ENCODE assay signal across 27 cellular contexts in genomic region chr14:32396874-32397273, GRCh38.
"Had no signal": no experiment of that assay in that cellular context is flagged by ENCODE, and none has a peak within 500 bp of the region (broad histone marks: within the 10 kb centered on the region; RNA-seq: fewer than 3 reads in every experiment).

No MANE protein-coding gene starts in this region.

- H3K36me3 ChIP-seq: esophagus squamous epithelium, lower lobe of right lung, neural progenitor cell, right lobe of liver, stomach, tibial artery had no signal

- H3K9me3 Mint-ChIP-seq: memory B cell, naive B cell, neural progenitor cell, type B pancreatic cell had no signal

- H3K9me3 ChIP-seq: esophagus squamous epithelium, lower lobe of right lung, mucosa of descending colon, right lobe of liver, stomach, testis, tibial artery had no signal

- H3K27me3 ChIP-seq: esophagus squamous epithelium, neural progenitor cell, right lobe of liver, stomach, testis, tibial artery had no signal

- H3K27ac Mint-ChIP-seq: immature natural killer cell, memory B cell, naive B cell, nephron, neural progenitor cell, type B pancreatic cell had no signal

- H3K27ac ChIP-seq: lower lobe of right lung, neural progenitor cell, psoas muscle, right lobe of liver, stomach, testis, tibial artery had no signal

- ATAC-seq: left ventricle myocardium superior, lower lobe of right lung, mucosa of descending colon, psoas muscle, right lobe of liver had no signal

- H3K36me3 Mint-ChIP-seq: immature natural killer cell, memory B cell, naive B cell, neural progenitor cell, type B pancreatic cell had no signal

- H3K27me3 Mint-ChIP-seq: memory B cell, type B pancreatic cell had no signal

- H3K4me3 ChIP-seq: esophagus squamous epithelium, lower lobe of right lung, mucosa of descending colon, neural progenitor cell, psoas muscle, right lobe of liver, stomach, testis, tibial artery had no signal

- H3K4me1 ChIP-seq: lower lobe of right lung, neural progenitor cell, right lobe of liver, testis had no signal

- H3K4me1 Mint-ChIP-seq: immature natural killer cell, naive B cell had no signal

- H3K4me3 Mint-ChIP-seq: immature natural killer cell, memory B cell, naive B cell, nephron, neural progenitor cell, type B pancreatic cell had no signal

- DNase-seq: cerebellar nuclear complex; effector CD8-positive, alpha-beta T cell; esophagus squamous epithelium; immature natural killer cell; islet precursor cell; kidney glomerular epithelial cell; left ventricle myocardium superior; lower lobe of right lung; mucosa of descending colon; naive B cell; posterior cingulate gyrus; psoas muscle; retina; right lobe of liver; small intestine; stimulated activated CD4-positive, alpha-beta T cell treated with anti-CD3 and anti-CD28 coated beads, Interleukin-12 subunit alpha, Interleukin-12 subunit beta, amount 100 ng/mL, for 4 hours; stimulated activated CD4-positive, alpha-beta T cell treated with anti-CD3 and anti-CD28 coated beads, Interleukin-1b, Interleukin-23, amount 100 ng/mL, for 48 hours; stimulated activated CD4-positive, alpha-beta T cell treated with anti-CD3 and anti-CD28 coated beads, Interleukin-4, amount 100 ng/mL, for 1 hour; stimulated activated CD8-positive, alpha-beta memory T cell treated with anti-CD3 and anti-CD28 coated beads, Interleukin-4, amount 100 ng/mL, for 48 hours; stimulated activated naive CD4-positive, alpha-beta T cell; stomach; testis; tibial artery had no signal
